In genomic region chr2:152924722-152925121, GRCh38 we compare ENCODE assay signal across 20 cellular contexts.
A peak's percentile ranks its signal among the peaks of the same experiment; 100 is the strongest.
DNase-seq lines count a peak whose midpoint lies in the region; FAIRE-seq and TF ChIP-seq lines count a peak whose summit lies in the region.
"Had no signal": no experiment of that assay in that cellular context is flagged by ENCODE, and none has a peak within 500 bp of the region (broad histone marks: within the 10 kb centered on the region; RNA-seq: fewer than 3 reads in every experiment).

No MANE protein-coding gene starts in this region.

- H3K4me1 Mint-ChIP-seq in endothelial cell (ENCODE audit: unreplicated experiment) = no peaks in the 10 kb centered on the region
- H3K4me1 Mint-ChIP-seq: stimulated activated naive CD8-positive, alpha-beta T cell treated with anti-CD3 and anti-CD28 coated beads, Interleukin-15, amount 100 ng/mL, for 72 hours had no signal

- H3K9me1 ChIP-seq in keratinocyte (ENCODE audit: control insufficient read depth, extremely low read depth, insufficient read depth, low read length) = no peaks in the 10 kb centered on the region

- dilution Hi-C loops in keratinocyte (cut with MboI; ENCODE audit: extremely low pct_ligation_motif_present, low sequenced_read_pairs) = no loop called here

- peaks cover 2% of the 10 kb centered on the region for H3K27me3 Mint-ChIP-seq in endothelial cell (ENCODE audit: unreplicated experiment)
- H3K27me3 Mint-ChIP-seq: stimulated activated naive CD8-positive, alpha-beta T cell treated with anti-CD3 and anti-CD28 coated beads, Interleukin-15, amount 100 ng/mL, for 72 hours had no signal

- H3K36me3 ChIP-seq in keratinocyte (ENCODE audit: control insufficient read depth in 2 of 2, extremely low read depth in 1 of 2, insufficient read depth in 2 of 2, low read length in 2 of 2) = no peaks in the 10 kb centered on the region
- H3K36me3 ChIP-seq: ascending aorta, BE2C had no signal

- H3K9ac ChIP-seq in keratinocyte (ENCODE audit: control insufficient read depth, extremely low read depth, insufficient read depth, low read length) = no peak overlapping the region

- H3K4me2 ChIP-seq in keratinocyte (ENCODE audit: control insufficient read depth, extremely low read depth, insufficient read depth, low read depth, low read length) = peak overlapping the region; percentile 31

- TF ChIP-seq CTCF in AG10803 (conservative IDR thresholded peaks at IDR 0.05; ENCODE audit: low read length) (no peak), keratinocyte (optimal IDR thresholded peaks at IDR 0.05 in 1 of 3, IDR thresholded peaks at IDR 0.05 in 1 of 3, conservative IDR thresholded peaks at IDR 0.05 in 1 of 3; ENCODE audit: extremely low read depth in 1 of 3, insufficient read depth in 2 of 3, low read length in 3 of 3) (no peak), endothelial cell (IDR thresholded peaks at IDR 0.05; ENCODE audit: unreplicated experiment) (no peak)

- H2AFZ ChIP-seq in keratinocyte (ENCODE audit: control insufficient read depth, low read length) = no peak overlapping the region

- peak; percentile 7 for DNase-seq in AG10803 (ENCODE audit: low read depth)
- DNase-seq in HPDE6-E6E7 (ENCODE audit: extremely low spot score) = peak; percentile 58
- DNase-seq in RKO (ENCODE audit: low spot score) = peak; percentile 39
- peak; percentile 54 for DNase-seq in keratinocyte (ENCODE audit: low read depth, low spot score)
- DNase-seq in endothelial cell (ENCODE audit: low spot score) = no peak
- no peak for DNase-seq in effector CD8-positive, alpha-beta T cell (lab: John Stamatoyannopoulos, UW)
- no peak for DNase-seq in HuH-7 (ENCODE audit: low spot score)
- DNase-seq in activated CD4-positive, CD25-positive, alpha-beta regulatory T cell (lab: John Stamatoyannopoulos, UW) = no peak
- DNase-seq: BE2C; DMS79 treated with DMSO at 0.1 percent for 48 hours; kidney glomerular epithelial cell; NCI-H1436 treated with DMSO at 0.1 percent for 48 hours; NCI-H82; posterior cingulate gyrus; stimulated activated CD4-positive, alpha-beta T cell treated with anti-CD3 and anti-CD28 coated beads, Interleukin-12 subunit alpha, Interleukin-12 subunit beta, amount 100 ng/mL, for 4 hours; stimulated activated naive CD8-positive, alpha-beta T cell treated with anti-CD3 and anti-CD28 coated beads, Interleukin-15, amount 100 ng/mL, for 72 hours had no signal

- no peaks in the 10 kb centered on the region for H3K9me3 Mint-ChIP-seq in endothelial cell (ENCODE audit: unreplicated experiment)
- H3K9me3 Mint-ChIP-seq: T-helper 1 cell treated with Interleukin-12 subunit alpha and Interleukin-12 subunit beta and Interleukin-4 antibody, amounts not matched to agents 30 μg/mL and 1 μg/mL, for 36 hours had no signal

- no peak overlapping the region for H3K27ac ChIP-seq in keratinocyte (ENCODE audit: control insufficient read depth, insufficient read depth, low read length)
- H3K27ac ChIP-seq: ascending aorta, coronary artery had no signal

- H4K20me1 ChIP-seq in keratinocyte (ENCODE audit: control insufficient read depth, extremely low read depth, insufficient read depth, low read length) = no peaks in the 10 kb centered on the region

- peaks cover 10% of the 10 kb centered on the region for H3K4me1 ChIP-seq in keratinocyte (ENCODE audit: control insufficient read depth, extremely low read depth, insufficient read depth, low read length)
- H3K4me1 ChIP-seq: ascending aorta, BE2C had no signal

- no peaks in the 10 kb centered on the region for H3K27me3 ChIP-seq in keratinocyte (ENCODE audit: control insufficient read depth, extremely low read depth, insufficient read depth, low read length)
- H3K27me3 ChIP-seq: ascending aorta, BE2C had no signal

- no peak overlapping the region for H3K4me3 Mint-ChIP-seq in endothelial cell (ENCODE audit: unreplicated experiment)
- H3K4me3 Mint-ChIP-seq: stimulated activated naive CD8-positive, alpha-beta T cell treated with anti-CD3 and anti-CD28 coated beads, Interleukin-15, amount 100 ng/mL, for 72 hours; T-helper 1 cell treated with Interleukin-12 subunit alpha and Interleukin-12 subunit beta and Interleukin-4 antibody, amounts not matched to agents 30 μg/mL and 1 μg/mL, for 36 hours had no signal

- H3K79me2 ChIP-seq in keratinocyte (ENCODE audit: control insufficient read depth, insufficient read depth, low read length) = no peaks in the 10 kb centered on the region

- H3K36me3 Mint-ChIP-seq in endothelial cell (ENCODE audit: low read depth, unreplicated experiment) = no peaks in the 10 kb centered on the region

- no peaks in the 10 kb centered on the region for H3K9me3 ChIP-seq in keratinocyte (ENCODE audit: control insufficient read depth, low read depth, low read length)
- H3K9me3 ChIP-seq: ascending aorta, BE2C had no signal

- no peak overlapping the region for H3K27ac Mint-ChIP-seq in endothelial cell (ENCODE audit: unreplicated experiment)
- H3K27ac Mint-ChIP-seq: stimulated activated naive CD8-positive, alpha-beta T cell treated with anti-CD3 and anti-CD28 coated beads, Interleukin-15, amount 100 ng/mL, for 72 hours; T-helper 1 cell treated with Interleukin-12 subunit alpha and Interleukin-12 subunit beta and Interleukin-4 antibody, amounts not matched to agents 30 μg/mL and 1 μg/mL, for 36 hours had no signal

- H3K4me3 ChIP-seq in AG10803 (ENCODE audit: low read length) (no peak overlapping the region), keratinocyte (ENCODE audit: control insufficient read depth in 2 of 3, extremely low read depth in 1 of 3, insufficient read depth in 2 of 3, low read depth in 1 of 3, low read length in 3 of 3) (no peak overlapping the region)
- H3K4me3 ChIP-seq: ascending aorta, coronary artery had no signal

- peak; percentile 85 for FAIRE-seq in keratinocyte (lab: Jason Lieb, UNC)
- FAIRE-seq: GM19239 had no signal

Comparison
In these comparisons a context has a peak if more than half of its experiments do, and no peak if none do; other contexts are left out.
1. DNase-seq: peak in AG10803 (single experiment), HPDE6-E6E7 (single experiment), RKO (single experiment) and keratinocyte (single experiment); none in endothelial cell (single experiment), effector CD8-positive, alpha-beta T cell (single experiment), HuH-7 (single experiment) and activated CD4-positive, CD25-positive, alpha-beta regulatory T cell (0 of 4).